1 cellular context compared by ENCODE assay signal in the genomic region with DNA sequence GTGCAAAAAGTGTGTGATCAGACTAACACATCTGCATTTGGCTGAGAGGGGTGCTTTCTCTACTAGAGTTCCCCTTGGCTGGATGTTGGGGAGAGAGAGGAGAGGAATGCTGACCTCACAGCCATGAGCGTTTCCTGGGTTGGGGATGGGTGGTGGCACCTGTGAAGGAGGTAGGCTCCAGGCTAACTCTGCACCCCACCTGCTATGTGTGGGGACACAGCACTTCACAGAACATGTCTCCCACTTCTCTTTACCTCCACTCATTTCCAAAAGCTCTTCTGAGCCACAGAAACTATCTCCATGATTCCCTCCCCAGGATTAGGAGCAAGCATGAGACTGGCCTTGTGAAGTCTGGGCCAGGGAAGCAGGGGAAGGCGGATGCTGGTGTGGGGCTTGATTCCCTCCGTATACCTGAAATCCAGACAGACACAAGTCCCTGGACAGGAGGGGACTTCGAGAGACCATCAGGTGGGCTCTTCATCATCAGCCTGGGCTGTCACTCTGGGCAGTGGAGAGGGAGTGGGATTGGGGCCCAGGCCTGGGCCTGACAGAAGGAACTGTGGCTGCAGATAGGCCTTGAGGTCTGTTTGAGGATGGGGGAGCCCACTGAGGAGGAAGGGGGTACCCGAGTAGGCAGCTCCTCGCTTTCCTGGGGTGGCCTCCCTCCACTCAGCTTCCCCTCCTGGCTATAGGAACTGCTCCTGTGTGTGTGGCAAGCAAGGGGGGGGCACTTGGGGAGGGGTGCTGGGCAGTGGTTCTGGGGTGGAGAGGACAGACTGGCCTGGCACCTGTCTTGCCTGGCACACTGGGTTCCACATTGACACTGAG.
TF ChIP-seq lines count a peak whose summit lies in the region.

No MANE protein-coding gene starts in this region.

TF ChIP-seq in A549, 52 proteins besides CTCF, POLR2A, EP300 and RAD21 (continued from another document):
- TF ChIP-seq, protein P1, sequence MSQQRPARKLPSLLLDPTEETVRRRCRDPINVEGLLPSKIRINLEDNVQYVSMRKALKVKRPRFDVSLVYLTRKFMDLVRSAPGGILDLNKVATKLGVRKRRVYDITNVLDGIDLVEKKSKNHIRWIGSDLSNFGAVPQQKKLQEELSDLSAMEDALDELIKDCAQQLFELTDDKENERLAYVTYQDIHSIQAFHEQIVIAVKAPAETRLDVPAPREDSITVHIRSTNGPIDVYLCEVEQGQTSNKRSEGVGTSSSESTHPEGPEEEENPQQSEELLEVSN (IDR thresholded peaks at IDR 0.05; ENCODE audit: borderline replicate concordance, low read depth): no peak
- TF ChIP-seq BHLHE40 (IDR thresholded peaks at IDR 0.05; ENCODE audit: low read depth, low read length) (no peak), JUNB (IDR thresholded peaks at IDR 0.05) (no peak)
